ENCODE assay signal across 1 cellular context in genomic region chr22:19604711-19605268, GRCh38.
TF ChIP-seq lines count a peak whose summit lies in the region.

No MANE protein-coding gene starts in this region.

TF ChIP-seq in IMR-90, 13 proteins besides CTCF, POLR2A, EP300 and RAD21 (continued from another document):
- TF ChIP-seq USF2 (IDR thresholded peaks at IDR 0.05; ENCODE audit: low read depth, low read length): no peak
- TF ChIP-seq MXI1 (IDR thresholded peaks at IDR 0.05; ENCODE audit: borderline replicate concordance, low read depth, low read length): no peak
- no peak for TF ChIP-seq FOS (IDR thresholded peaks at IDR 0.05; ENCODE audit: low read depth, low read length)
TF ChIP-seq in IMR-90: peak in this region for 0.
